ENCODE assay signal across 8 cellular contexts in genomic region chr1:72281637-72282270, GRCh38. TPM values are rescaled to one million over a fixed set of nuclear protein-coding genes. Genes with fewer than 3 reads are reported as not detected.
DNase-seq lines count a peak whose midpoint lies in the region; ATAC-seq and TF ChIP-seq lines count a peak whose summit lies in the region.

No MANE protein-coding gene starts in this region.

- H2BK15ac ChIP-seq in mesendoderm (replicated peaks; ENCODE audit: low read depth): no peak overlapping the region

- 18% methylated on average over 10 of the region's 10 CpGs for WGBS in mammary epithelial cell (ENCODE audit: low coverage, missing lambda C conversion rate)
- WGBS in mesendoderm (ENCODE audit: extremely low coverage, insufficient coverage, low lambda C conversion rate): 100% methylated on average over 2 of the region's 10 CpGs

- no peak overlapping the region for H3K4ac ChIP-seq in mesendoderm (ENCODE audit: low read depth, low read length)

- no peak for DNase-seq in CD4-positive, CD25-positive, alpha-beta regulatory T cell
- no peak for DNase-seq in Jurkat, Clone E6-1 (ENCODE audit: low read depth, low spot score)
- no peak for DNase-seq in mammary epithelial cell
- DNase-seq in mesendoderm: no peak
- DNase-seq in NCI-H1436 treated with DMSO at 0.1 percent for 48 hours (lab: John Stamatoyannopoulos, UW): no peak
- DNase-seq in occipital lobe (lab: John Stamatoyannopoulos, UW): no peak
- no peak for DNase-seq in GM19238 (ENCODE audit: insufficient read length, low spot score)
- no peak for DNase-seq in NCI-H2196 (lab: John Stamatoyannopoulos, UW; ENCODE audit: unreplicated experiment)

- H3K27ac ChIP-seq in CD4-positive, CD25-positive, alpha-beta regulatory T cell (ENCODE audit: insufficient read depth, low read length, poor library complexity, severe bottlenecking): no peak overlapping the region
- no peak overlapping the region for H3K27ac ChIP-seq in mammary epithelial cell (ENCODE audit: insufficient read depth, low read depth, low read length)
- no peak overlapping the region for H3K27ac ChIP-seq in mesendoderm (ENCODE audit: low read depth, low read length)

- no peaks in the 10 kb centered on the region for H3K79me1 ChIP-seq in mesendoderm (ENCODE audit: low read length)

- no peak for TF ChIP-seq CTCF in mammary epithelial cell (conservative IDR thresholded peaks at IDR 0.05 in 1 of 2, IDR thresholded peaks at IDR 0.05 in 1 of 2; ENCODE audit: extremely low read depth in 1 of 2, insufficient read depth in 1 of 2, low read depth in 1 of 2, low read length in 2 of 2)

- peak overlapping the region; percentile 94 for H2AFZ ChIP-seq in mammary epithelial cell (ENCODE audit: low read depth, low read length)

- no peaks in the 10 kb centered on the region for H4K20me1 ChIP-seq in mammary epithelial cell (ENCODE audit: insufficient read depth, low read length)

- H3K9me3 Mint-ChIP-seq in CD4-positive, CD25-positive, alpha-beta regulatory T cell: peaks cover 0 to 9% (median 0%) of the 10 kb centered on the region in 7 donors

- no peak overlapping the region for H2BK120ac ChIP-seq in mesendoderm (ENCODE audit: low read depth, low read length)

- H3K4me1 Mint-ChIP-seq in CD4-positive, CD25-positive, alpha-beta regulatory T cell: peaks cover 3 to 19% (median 10%) of the 10 kb centered on the region in 4 donors

- H3K56ac ChIP-seq in mesendoderm (ENCODE audit: low read length): peak overlapping the region; percentile 75

- no peak overlapping the region for H2AK5ac ChIP-seq in mesendoderm (ENCODE audit: low read length)

- H3K79me2 ChIP-seq in mammary epithelial cell (ENCODE audit: insufficient read depth, low read length): no peaks in the 10 kb centered on the region
- H3K79me2 ChIP-seq in mesendoderm (ENCODE audit: control insufficient read depth, insufficient read depth, low read length): no peaks in the 10 kb centered on the region

- H3K18ac ChIP-seq in mesendoderm (ENCODE audit: low read length): no peak overlapping the region

- no peak overlapping the region for H3K4me3 ChIP-seq in CD4-positive, CD25-positive, alpha-beta regulatory T cell (ENCODE audit: low read depth, low read length)
- peak overlapping the region; percentile 41 for H3K4me3 ChIP-seq in Jurkat, Clone E6-1 (ENCODE audit: low read length)
- H3K4me3 ChIP-seq in mammary epithelial cell (replicated peaks in 1 of 3; ENCODE audit: insufficient read depth in 1 of 3, low read depth in 2 of 3, low read length in 3 of 3) (peak overlapping the region; percentile 46 to 70 (median 63)), mesendoderm (ENCODE audit: low read length) (peak overlapping the region; percentile 52)

- no peaks in the 10 kb centered on the region for H3K9me3 ChIP-seq in CD4-positive, CD25-positive, alpha-beta regulatory T cell (ENCODE audit: control insufficient read depth in 2 of 2, low read length in 2 of 2)
- no peaks in the 10 kb centered on the region for H3K9me3 ChIP-seq in mammary epithelial cell (replicated peaks; ENCODE audit: insufficient read depth, low read length)

- H3K36me3 ChIP-seq in CD4-positive, CD25-positive, alpha-beta regulatory T cell (ENCODE audit: control insufficient read depth, insufficient read depth, low read length): no peaks in the 10 kb centered on the region
- H3K36me3 ChIP-seq in mammary epithelial cell (ENCODE audit: insufficient read depth, low read length) (no peaks in the 10 kb centered on the region), mesendoderm (ENCODE audit: control insufficient read depth, insufficient read depth, low read length) (no peaks in the 10 kb centered on the region)

- H3K4me2 ChIP-seq in mammary epithelial cell (ENCODE audit: insufficient read depth, low read depth, low read length) (peak overlapping the region; percentile 99), mesendoderm (ENCODE audit: low read length) (peak overlapping the region; percentile 49)

- H3K27me3 Mint-ChIP-seq in CD4-positive, CD25-positive, alpha-beta regulatory T cell: peaks cover 21% of the 10 kb centered on the region

- H3K23ac ChIP-seq in mesendoderm (ENCODE audit: low read length): no peak overlapping the region

- no peak overlapping the region for H2BK5ac ChIP-seq in mesendoderm (ENCODE audit: low read length)

- no TSS peak for BruUV-seq in mammary epithelial cell (replicated peaks; lab: Mats Ljungman, UMichigan)

- dilution Hi-C loops in mammary epithelial cell (cut with HindIII; ENCODE audit: low sequenced_read_pairs): no loop called here

- H4K5ac ChIP-seq in mesendoderm (ENCODE audit: low read length): no peak overlapping the region

- H3K4me1 ChIP-seq in CD4-positive, CD25-positive, alpha-beta regulatory T cell (ENCODE audit: control insufficient read depth, insufficient read depth, low read length, poor library complexity, severe bottlenecking): no peaks in the 10 kb centered on the region
- H3K4me1 ChIP-seq in mammary epithelial cell (ENCODE audit: insufficient read depth, low read length) (peaks cover 15% of the 10 kb centered on the region), mesendoderm (ENCODE audit: control insufficient read depth, low read depth, low read length) (no peaks in the 10 kb centered on the region)

- no peak overlapping the region for H4K8ac ChIP-seq in mesendoderm (ENCODE audit: low read depth, low read length)

- H3K9ac ChIP-seq in mammary epithelial cell (ENCODE audit: insufficient read depth, low read length) (peak overlapping the region; percentile 42), mesendoderm (ENCODE audit: low read length) (peak overlapping the region; percentile 56)

- CTCF ChIA-PET in mammary epithelial cell (lab: Charles Lee; ENCODE audit: low non-redundant PET): no interaction called here

- H3K4me3 Mint-ChIP-seq in CD4-positive, CD25-positive, alpha-beta regulatory T cell: peak overlapping the region; percentile 24 to 88 (median 82)

- H3K27me3 ChIP-seq in CD4-positive, CD25-positive, alpha-beta regulatory T cell (ENCODE audit: control insufficient read depth, insufficient read depth, low read length): peaks cover 16% of the 10 kb centered on the region
- H3K27me3 ChIP-seq in mammary epithelial cell (ENCODE audit: insufficient read depth, low read length) (no peaks in the 10 kb centered on the region), mesendoderm (ENCODE audit: insufficient read depth, low read length, poor library complexity) (no peaks in the 10 kb centered on the region)

- intact Hi-C loops in mammary epithelial cell (cut with micrococcal nuclease): loop anchor here (2.0 to 10.0 kb wide), 4 partner anchors 41 to 1197 kb away; partner anchors contain the start of gene ZRANB2

- no peaks in the 10 kb centered on the region for H3K36me3 Mint-ChIP-seq in CD4-positive, CD25-positive, alpha-beta regulatory T cell

- H3K27ac Mint-ChIP-seq in CD4-positive, CD25-positive, alpha-beta regulatory T cell: peak overlapping the region in 2 of 3 donors; percentile 24 to 80

- in situ Hi-C loops in mammary epithelial cell (cut with MboI; ENCODE audit: low sequenced_read_pairs in 2 of 2): no loop called here

- ATAC-seq in CD4-positive, CD25-positive, alpha-beta regulatory T cell (ENCODE audit: low read depth in 2 of 2): peak in 1 of 2 donors; percentile 8

RNA-seq across cellular contexts. Expression of gene NEGR1, which starts 0.6 kb away (rescaled TPM):
- not detected for total RNA-seq in CD4-positive, CD25-positive, alpha-beta regulatory T cell
- not detected for polyA plus RNA-seq in CD4-positive, CD25-positive, alpha-beta regulatory T cell
- polyA plus RNA-seq in Jurkat, Clone E6-1 (2012; ENCODE audit: insufficient read depth, insufficient read length): not detected
- total RNA-seq in mammary epithelial cell (1 to 10 TPM in 1 of 2 donors, under 1 TPM in 1; 0.17 to 2.0 TPM), occipital lobe (40.9 TPM)
- polyA plus RNA-seq in mammary epithelial cell: 0.19 TPM
- 0.10 TPM for polyA minus RNA-seq in mammary epithelial cell
- polyA plus RNA-seq in mesendoderm (2013, experiment 1 of 2): 0.94 TPM
- polyA plus RNA-seq in mesendoderm (2013, experiment 2 of 2): 0.91 TPM

Comparison
In these comparisons a context has a peak if more than half of its experiments do, and no peak if none do; other contexts are left out.
1. RNA of gene NEGR1, which starts 0.6 kb away (total RNA-seq): 40.9 TPM in occipital lobe (single experiment); 0.17 to 2.0 TPM in mammary epithelial cell and not detected in CD4-positive, CD25-positive, alpha-beta regulatory T cell (single experiment); every median in the first group is over 10 times any median in the second.